Comparison of ENCODE assay signal across 3 cellular contexts in genomic region chr17:14423156-14423555, GRCh38.
DNase-seq lines count a peak whose midpoint lies in the region.
"Not testable (repeated sequence)": the region's sequence is repeated elsewhere in the genome, so short reads cannot be mapped to it uniquely, and the experiment has no call there.

No MANE protein-coding gene starts in this region.

- not testable (repeated sequence) for H2AFZ ChIP-seq in trophoblast cell (ENCODE audit: insufficient read depth, low read length, poor library complexity)

- intact Hi-C loops in activated CD4-positive, alpha-beta T cell treated with anti-CD3 and anti-CD28 coated beads, Interleukin-2, amount 10 ng/mL, durations not matched to agents 24 days and 14 days (cut with micrococcal nuclease) = not testable (repeated sequence)

- H3K27me3 ChIP-seq in mesendoderm (ENCODE audit: insufficient read depth, low read length, poor library complexity); trophoblast cell (ENCODE audit: insufficient read depth, low read length): not testable (repeated sequence)

- H3K23ac ChIP-seq in mesendoderm (ENCODE audit: low read length); trophoblast cell (ENCODE audit: low read length): not testable (repeated sequence)

- not testable (repeated sequence) for H2BK15ac ChIP-seq in mesendoderm (replicated peaks; ENCODE audit: low read depth)

- not testable (repeated sequence) for H3K18ac ChIP-seq in mesendoderm (ENCODE audit: low read length); trophoblast cell (ENCODE audit: low read length)

- H4K91ac ChIP-seq in trophoblast cell (ENCODE audit: low read depth, low read length) = not testable (repeated sequence)

- H2BK12ac ChIP-seq in trophoblast cell (ENCODE audit: low read length) = not testable (repeated sequence)

- not testable (repeated sequence) for H2BK5ac ChIP-seq in mesendoderm (ENCODE audit: low read length); trophoblast cell (ENCODE audit: low read depth, low read length, poor library complexity)

- H3K4me3 Mint-ChIP-seq in activated CD4-positive, alpha-beta T cell treated with anti-CD3 and anti-CD28 coated beads, Interleukin-2, amount 10 ng/mL, durations not matched to agents 24 days and 14 days = not testable (repeated sequence)

- not testable (repeated sequence) for H3K27me3 Mint-ChIP-seq in activated CD4-positive, alpha-beta T cell treated with anti-CD3 and anti-CD28 coated beads, Interleukin-2, amount 10 ng/mL, durations not matched to agents 24 days and 14 days

- H3K9ac ChIP-seq in mesendoderm (ENCODE audit: low read length); trophoblast cell (ENCODE audit: low read length): not testable (repeated sequence)

- H4K5ac ChIP-seq in mesendoderm (ENCODE audit: low read length) = not testable (repeated sequence)

- not testable (repeated sequence) for H3K4ac ChIP-seq in mesendoderm (ENCODE audit: low read depth, low read length); trophoblast cell (ENCODE audit: low read depth, low read length)

- not testable (repeated sequence) for H4K12ac ChIP-seq in trophoblast cell (ENCODE audit: low read depth, low read length)

- H3K27ac ChIP-seq in mesendoderm (ENCODE audit: low read depth, low read length); trophoblast cell (ENCODE audit: low read depth, low read length): not testable (repeated sequence)

- H3K14ac ChIP-seq in trophoblast cell (ENCODE audit: low read length) = not testable (repeated sequence)

- not testable (repeated sequence) for H3K79me2 ChIP-seq in mesendoderm (ENCODE audit: control insufficient read depth, insufficient read depth, low read length); trophoblast cell (ENCODE audit: control insufficient read depth, insufficient read depth, low read length, poor library complexity)

- no CpG with 5 or more reads among the region's 8 CpGs for WGBS in mesendoderm (ENCODE audit: extremely low coverage, insufficient coverage, low lambda C conversion rate)
- no CpG with 5 or more reads among the region's 8 CpGs for WGBS in trophoblast cell (ENCODE audit: extremely low coverage, insufficient coverage, insufficient read length)

- DNase-seq in activated CD4-positive, alpha-beta T cell treated with anti-CD3 and anti-CD28 coated beads, Interleukin-2, amount 10 ng/mL, durations not matched to agents 24 days and 14 days = peak; percentile 19
- DNase-seq in mesendoderm (peak; percentile 13), trophoblast cell (peak; percentile 59 to 62)

- not testable (repeated sequence) for H3K4me2 ChIP-seq in mesendoderm (ENCODE audit: low read length); trophoblast cell (ENCODE audit: low read length)

- H2AK5ac ChIP-seq in mesendoderm (ENCODE audit: low read length); trophoblast cell (ENCODE audit: low read length): not testable (repeated sequence)

- H3K4me1 Mint-ChIP-seq in activated CD4-positive, alpha-beta T cell treated with anti-CD3 and anti-CD28 coated beads, Interleukin-2, amount 10 ng/mL, durations not matched to agents 24 days and 14 days = peaks cover 18% of the 10 kb centered on the region

- H3K27ac Mint-ChIP-seq in activated CD4-positive, alpha-beta T cell treated with anti-CD3 and anti-CD28 coated beads, Interleukin-2, amount 10 ng/mL, durations not matched to agents 24 days and 14 days = not testable (repeated sequence)

- H3K4me1 ChIP-seq in mesendoderm (ENCODE audit: control insufficient read depth, low read depth, low read length); trophoblast cell (ENCODE audit: control insufficient read depth in 1 of 2, insufficient read depth in 2 of 2, low read length in 2 of 2): not testable (repeated sequence)

- H3K4me3 ChIP-seq in mesendoderm (ENCODE audit: low read length); trophoblast cell (ENCODE audit: low read depth, low read length): not testable (repeated sequence)

- H3K56ac ChIP-seq in mesendoderm (ENCODE audit: low read length) = not testable (repeated sequence)

- not testable (repeated sequence) for H3K9me3 Mint-ChIP-seq in activated CD4-positive, alpha-beta T cell treated with anti-CD3 and anti-CD28 coated beads, Interleukin-2, amount 10 ng/mL, durations not matched to agents 24 days and 14 days

- H3K36me3 ChIP-seq in mesendoderm (ENCODE audit: control insufficient read depth, insufficient read depth, low read length); trophoblast cell (ENCODE audit: control insufficient read depth in 1 of 2, insufficient read depth in 2 of 2, low read length in 2 of 2): not testable (repeated sequence)

- not testable (repeated sequence) for H4K8ac ChIP-seq in mesendoderm (ENCODE audit: low read depth, low read length); trophoblast cell (ENCODE audit: low read depth, low read length)

- not testable (repeated sequence) for H3K79me1 ChIP-seq in mesendoderm (ENCODE audit: low read length); trophoblast cell (ENCODE audit: low read length)

- H3K36me3 Mint-ChIP-seq in activated CD4-positive, alpha-beta T cell treated with anti-CD3 and anti-CD28 coated beads, Interleukin-2, amount 10 ng/mL, durations not matched to agents 24 days and 14 days (ENCODE audit: low read depth) = not testable (repeated sequence)

- not testable (repeated sequence) for H2BK120ac ChIP-seq in mesendoderm (ENCODE audit: low read depth, low read length); trophoblast cell (ENCODE audit: insufficient read depth, low read length, poor library complexity)

- H3K9me3 ChIP-seq in trophoblast cell (ENCODE audit: insufficient read depth, low read depth, low read length) = not testable (repeated sequence)
